In the genomic region with DNA sequence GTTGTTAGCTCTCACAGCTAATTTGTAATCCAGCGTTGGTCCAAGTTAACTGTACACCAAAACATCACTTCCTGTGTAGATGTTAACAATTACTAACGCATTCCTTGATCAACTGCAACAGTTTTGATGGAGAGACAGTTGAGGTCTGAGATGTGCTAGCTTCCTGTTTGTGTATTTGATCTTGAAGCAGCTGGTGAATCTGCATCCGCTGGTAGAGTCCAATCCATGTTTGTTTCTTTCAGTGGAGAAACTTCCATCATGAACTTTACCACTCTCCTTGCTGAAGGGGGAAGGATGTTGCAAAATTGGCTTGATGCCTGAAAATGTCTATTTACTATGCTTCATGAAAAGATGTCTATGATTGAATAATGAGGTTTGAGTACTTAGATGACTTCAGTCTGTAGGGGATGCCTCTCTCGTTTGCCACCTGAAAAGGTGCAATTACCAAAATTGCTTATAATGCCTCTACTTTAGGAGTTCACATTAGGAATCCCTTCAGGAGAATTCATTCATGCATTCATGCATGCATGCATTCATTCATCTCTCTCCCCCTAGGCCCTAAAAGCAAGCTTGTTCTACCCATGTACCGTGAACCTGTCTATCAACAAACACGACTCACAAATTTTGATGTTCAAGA, we compare ENCODE assay signal across 19 cellular contexts.
"Had no signal": no experiment of that assay in that cellular context is flagged by ENCODE, and none has a peak within 500 bp of the region (broad histone marks: within the 10 kb centered on the region; RNA-seq: fewer than 3 reads in every experiment).

No MANE protein-coding gene starts in this region.

- H3K27me3 ChIP-seq: ascending aorta, right atrium auricular region, thyroid gland had no signal

- H3K36me3 Mint-ChIP-seq: activated CD4-positive, alpha-beta memory T cell treated with anti-CD3 and anti-CD28 coated beads for 36 hours had no signal

- H3K4me3 Mint-ChIP-seq: activated CD4-positive, alpha-beta memory T cell treated with anti-CD3 and anti-CD28 coated beads for 36 hours; mesothelial cell of epicardium; nephron had no signal

- H3K27me3 Mint-ChIP-seq: activated CD4-positive, alpha-beta memory T cell treated with anti-CD3 and anti-CD28 coated beads for 36 hours had no signal

- DNase-seq: activated CD4-positive, alpha-beta memory T cell treated with anti-CD3 and anti-CD28 coated beads for 36 hours; activated naive CD4-positive, alpha-beta T cell treated with Interleukin-2 at 50 U/mL for 16 hours; activated T-cell treated with anti-CD3 and anti-CD28 coated beads, Interleukin-2, amount 50 U/mL, for 1 hour; cerebellar nuclear complex; cortex of kidney; kidney; occipital lobe; stimulated activated CD4-positive, alpha-beta T cell treated with anti-CD3 and anti-CD28 coated beads, Interleukin-12 subunit alpha, Interleukin-12 subunit beta, amount 100 ng/mL, for 4 hours; stimulated activated CD4-positive, alpha-beta T cell treated with anti-CD3 and anti-CD28 coated beads, Interleukin-1b, Interleukin-23, amount 100 ng/mL, for 48 hours; stimulated activated CD8-positive, alpha-beta memory T cell treated with anti-CD3 and anti-CD28 coated beads, Interleukin-4, amount 100 ng/mL, for 48 hours; T1000; thyroid gland had no signal

- ATAC-seq: left lobe of liver had no signal

- H3K36me3 ChIP-seq: ascending aorta, right atrium auricular region, thyroid gland had no signal

- H3K4me1 ChIP-seq: ascending aorta, right atrium auricular region, thyroid gland had no signal

- H3K27ac ChIP-seq: ascending aorta, right atrium auricular region, thyroid gland had no signal

- H3K9me3 ChIP-seq: ascending aorta, right atrium auricular region, thyroid gland had no signal

- H3K9me3 Mint-ChIP-seq: activated CD4-positive, alpha-beta memory T cell treated with anti-CD3 and anti-CD28 coated beads for 36 hours; activated T-helper 2 cell treated with anti-CD3 and anti-CD28 coated beads, Interferon-gamma antibody, Interleukin-2, Interleukin-4, amounts not matched to agents 10 μg/mL and 5 μg/mL and 100 μg/mL, durations not matched to agents 14 hours and 24 hours and 36 hours; mesothelial cell of epicardium; nephron had no signal

- H3K27ac Mint-ChIP-seq: activated CD4-positive, alpha-beta memory T cell treated with anti-CD3 and anti-CD28 coated beads for 36 hours; activated T-helper 2 cell treated with anti-CD3 and anti-CD28 coated beads, Interferon-gamma antibody, Interleukin-2, Interleukin-4, amounts not matched to agents 10 μg/mL and 5 μg/mL and 100 μg/mL, durations not matched to agents 14 hours and 24 hours and 36 hours; mesothelial cell of epicardium; nephron; progenitor cell of endocrine pancreas had no signal

- H3K4me3 ChIP-seq: ascending aorta, right atrium auricular region, thyroid gland had no signal
